1 cellular context compared by ENCODE assay signal in the genomic region with DNA sequence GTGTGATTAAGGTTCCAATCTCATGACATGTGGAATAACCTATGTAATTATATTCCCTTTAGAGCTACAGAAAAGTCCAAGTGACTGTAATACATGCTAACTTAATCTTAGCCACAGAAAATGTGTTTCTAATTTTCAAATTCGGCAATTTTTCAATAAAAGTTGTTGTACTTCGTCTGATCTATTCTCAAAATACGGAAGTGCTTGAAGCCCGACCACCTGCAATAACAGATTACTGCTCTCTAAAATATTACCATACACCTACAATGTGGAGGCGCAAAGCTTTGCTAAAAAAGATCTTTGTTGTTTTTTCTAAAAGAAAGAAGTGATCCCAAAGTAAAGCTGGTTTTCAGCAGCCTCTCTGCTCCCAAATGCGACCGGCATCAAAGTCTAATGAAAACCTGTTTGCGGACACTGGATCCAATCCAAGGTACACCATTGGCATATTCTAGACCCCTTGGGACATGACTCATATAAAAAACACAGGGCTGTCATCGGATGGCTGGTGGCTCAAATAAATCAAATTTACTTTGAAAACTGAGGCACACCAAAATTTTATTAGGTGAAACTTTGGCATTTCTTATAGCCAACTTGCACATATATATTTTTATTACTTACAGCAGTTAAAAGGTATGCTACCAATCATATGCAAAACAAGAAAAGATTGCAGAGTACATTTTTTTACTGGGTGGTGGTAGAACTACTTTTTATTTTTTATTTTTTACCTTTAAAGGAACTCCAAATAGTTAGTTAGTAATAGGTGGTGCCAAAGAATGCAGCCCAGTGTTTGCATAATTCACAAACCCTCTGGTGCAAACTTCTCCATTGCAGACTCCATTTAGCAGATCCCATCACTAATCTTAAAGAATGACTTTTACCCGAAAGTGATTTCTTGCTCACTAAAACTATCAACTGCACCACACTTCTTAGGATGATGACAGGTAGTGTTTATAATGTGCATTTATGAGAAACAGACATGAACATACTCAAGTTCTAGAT.
TF ChIP-seq lines count a peak whose summit lies in the region.

No MANE protein-coding gene starts in this region.

TF ChIP-seq in HEK293, 187 proteins besides CTCF, POLR2A, EP300 and RAD21 (continued from another document and continues in another):
- TF ChIP-seq ZNF561 (tag by site-specific recombination; IDR thresholded peaks at IDR 0.05; ENCODE audit: borderline replicate concordance): peak; percentile 93
- TF ChIP-seq, protein P1, sequence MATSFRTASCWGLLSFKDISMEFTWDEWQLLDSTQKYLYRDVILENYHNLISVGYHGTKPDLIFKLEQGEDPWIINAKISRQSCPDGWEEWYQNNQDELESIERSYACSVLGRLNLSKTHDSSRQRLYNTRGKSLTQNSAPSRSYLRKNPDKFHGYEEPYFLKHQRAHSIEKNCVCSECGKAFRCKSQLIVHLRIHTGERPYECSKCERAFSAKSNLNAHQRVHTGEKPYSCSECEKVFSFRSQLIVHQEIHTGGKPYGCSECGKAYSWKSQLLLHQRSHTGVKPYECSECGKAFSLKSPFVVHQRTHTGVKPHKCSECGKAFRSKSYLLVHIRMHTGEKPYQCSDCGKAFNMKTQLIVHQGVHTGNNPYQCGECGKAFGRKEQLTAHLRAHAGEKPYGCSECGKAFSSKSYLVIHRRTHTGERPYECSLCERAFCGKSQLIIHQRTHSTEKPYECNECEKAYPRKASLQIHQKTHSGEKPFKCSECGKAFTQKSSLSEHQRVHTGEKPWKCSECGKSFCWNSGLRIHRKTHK (tag by site-specific recombination; IDR thresholded peaks at IDR 0.05): no peak
- TF ChIP-seq ZNF266 (tag by site-specific recombination; IDR thresholded peaks at IDR 0.05; ENCODE audit: low read depth): no peak
- no peak for TF ChIP-seq ZIC2 (tag by site-specific recombination; IDR thresholded peaks at IDR 0.05)
- peak; percentile 81; the same call in 1 of the 2 replicates for TF ChIP-seq ZNF184 (tag by site-specific recombination; IDR thresholded peaks at IDR 0.05)
- no peak for TF ChIP-seq ZNF404 (tag by site-specific recombination; IDR thresholded peaks at IDR 0.05)
- peak; percentile 72; the same call in 1 of the 2 replicates for TF ChIP-seq GFI1B (tag by site-specific recombination; IDR thresholded peaks at IDR 0.05)
- TF ChIP-seq ZNF510 (tag by site-specific recombination; IDR thresholded peaks at IDR 0.05; ENCODE audit: insufficient replicate concordance): peak; percentile 38
- TF ChIP-seq, protein P2, sequence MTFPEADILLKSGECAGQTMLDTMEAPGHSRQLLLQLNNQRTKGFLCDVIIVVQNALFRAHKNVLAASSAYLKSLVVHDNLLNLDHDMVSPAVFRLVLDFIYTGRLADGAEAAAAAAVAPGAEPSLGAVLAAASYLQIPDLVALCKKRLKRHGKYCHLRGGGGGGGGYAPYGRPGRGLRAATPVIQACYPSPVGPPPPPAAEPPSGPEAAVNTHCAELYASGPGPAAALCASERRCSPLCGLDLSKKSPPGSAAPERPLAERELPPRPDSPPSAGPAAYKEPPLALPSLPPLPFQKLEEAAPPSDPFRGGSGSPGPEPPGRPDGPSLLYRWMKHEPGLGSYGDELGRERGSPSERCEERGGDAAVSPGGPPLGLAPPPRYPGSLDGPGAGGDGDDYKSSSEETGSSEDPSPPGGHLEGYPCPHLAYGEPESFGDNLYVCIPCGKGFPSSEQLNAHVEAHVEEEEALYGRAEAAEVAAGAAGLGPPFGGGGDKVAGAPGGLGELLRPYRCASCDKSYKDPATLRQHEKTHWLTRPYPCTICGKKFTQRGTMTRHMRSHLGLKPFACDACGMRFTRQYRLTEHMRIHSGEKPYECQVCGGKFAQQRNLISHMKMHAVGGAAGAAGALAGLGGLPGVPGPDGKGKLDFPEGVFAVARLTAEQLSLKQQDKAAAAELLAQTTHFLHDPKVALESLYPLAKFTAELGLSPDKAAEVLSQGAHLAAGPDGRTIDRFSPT (tag by site-specific recombination; IDR thresholded peaks at IDR 0.05): no peak; the same call in 1 of the 2 replicates
- TF ChIP-seq KLF10 (tag by site-specific recombination; IDR thresholded peaks at IDR 0.05): peak; percentile 80
- TF ChIP-seq GLIS2 (tag by site-specific recombination; IDR thresholded peaks at IDR 0.05): no peak; the same call in 1 of the 2 replicates
- TF ChIP-seq ZEB2 (tag by site-specific recombination; IDR thresholded peaks at IDR 0.05): peak; percentile 75
- TF ChIP-seq ZNF433 (tag by site-specific recombination; IDR thresholded peaks at IDR 0.05; ENCODE audit: low read depth): no peak
- no peak for TF ChIP-seq HOXA7 (CRISPR knock-in tag; IDR thresholded peaks at IDR 0.05; ENCODE audit: borderline replicate concordance)
- no peak for TF ChIP-seq ZNF302 (tag by site-specific recombination; IDR thresholded peaks at IDR 0.05; ENCODE audit: low read depth)
- TF ChIP-seq ZNF585B (tag by site-specific recombination; IDR thresholded peaks at IDR 0.05): no peak
- peak; percentile 41 for TF ChIP-seq SETDB1 (IDR thresholded peaks at IDR 0.05; ENCODE audit: insufficient read length, low read length)
- no peak for TF ChIP-seq ZNF19 (tag by site-specific recombination; IDR thresholded peaks at IDR 0.05; ENCODE audit: low read depth)
- TF ChIP-seq, protein P3, sequence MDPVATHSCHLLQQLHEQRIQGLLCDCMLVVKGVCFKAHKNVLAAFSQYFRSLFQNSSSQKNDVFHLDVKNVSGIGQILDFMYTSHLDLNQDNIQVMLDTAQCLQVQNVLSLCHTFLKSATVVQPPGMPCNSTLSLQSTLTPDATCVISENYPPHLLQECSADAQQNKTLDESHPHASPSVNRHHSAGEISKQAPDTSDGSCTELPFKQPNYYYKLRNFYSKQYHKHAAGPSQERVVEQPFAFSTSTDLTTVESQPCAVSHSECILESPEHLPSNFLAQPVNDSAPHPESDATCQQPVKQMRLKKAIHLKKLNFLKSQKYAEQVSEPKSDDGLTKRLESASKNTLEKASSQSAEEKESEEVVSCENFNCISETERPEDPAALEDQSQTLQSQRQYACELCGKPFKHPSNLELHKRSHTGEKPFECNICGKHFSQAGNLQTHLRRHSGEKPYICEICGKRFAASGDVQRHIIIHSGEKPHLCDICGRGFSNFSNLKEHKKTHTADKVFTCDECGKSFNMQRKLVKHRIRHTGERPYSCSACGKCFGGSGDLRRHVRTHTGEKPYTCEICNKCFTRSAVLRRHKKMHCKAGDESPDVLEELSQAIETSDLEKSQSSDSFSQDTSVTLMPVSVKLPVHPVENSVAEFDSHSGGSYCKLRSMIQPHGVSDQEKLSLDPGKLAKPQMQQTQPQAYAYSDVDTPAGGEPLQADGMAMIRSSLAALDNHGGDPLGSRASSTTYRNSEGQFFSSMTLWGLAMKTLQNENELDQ (tag by site-specific recombination; IDR thresholded peaks at IDR 0.05; ENCODE audit: low read depth): no peak
- peak; percentile 71 for TF ChIP-seq ZNF529 (tag by site-specific recombination; IDR thresholded peaks at IDR 0.05; ENCODE audit: insufficient replicate concordance)
- TF ChIP-seq, protein P4, sequence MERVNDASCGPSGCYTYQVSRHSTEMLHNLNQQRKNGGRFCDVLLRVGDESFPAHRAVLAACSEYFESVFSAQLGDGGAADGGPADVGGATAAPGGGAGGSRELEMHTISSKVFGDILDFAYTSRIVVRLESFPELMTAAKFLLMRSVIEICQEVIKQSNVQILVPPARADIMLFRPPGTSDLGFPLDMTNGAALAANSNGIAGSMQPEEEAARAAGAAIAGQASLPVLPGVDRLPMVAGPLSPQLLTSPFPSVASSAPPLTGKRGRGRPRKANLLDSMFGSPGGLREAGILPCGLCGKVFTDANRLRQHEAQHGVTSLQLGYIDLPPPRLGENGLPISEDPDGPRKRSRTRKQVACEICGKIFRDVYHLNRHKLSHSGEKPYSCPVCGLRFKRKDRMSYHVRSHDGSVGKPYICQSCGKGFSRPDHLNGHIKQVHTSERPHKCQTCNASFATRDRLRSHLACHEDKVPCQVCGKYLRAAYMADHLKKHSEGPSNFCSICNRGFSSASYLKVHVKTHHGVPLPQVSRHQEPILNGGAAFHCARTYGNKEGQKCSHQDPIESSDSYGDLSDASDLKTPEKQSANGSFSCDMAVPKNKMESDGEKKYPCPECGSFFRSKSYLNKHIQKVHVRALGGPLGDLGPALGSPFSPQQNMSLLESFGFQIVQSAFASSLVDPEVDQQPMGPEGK (tag by site-specific recombination; IDR thresholded peaks at IDR 0.05): peak; percentile 40; the same call in 1 of the 2 replicates
- TF ChIP-seq ZSCAN16 (tag by site-specific recombination; IDR thresholded peaks at IDR 0.05): no peak
- TF ChIP-seq ZNF701 (tag by site-specific recombination; IDR thresholded peaks at IDR 0.05): no peak
- TF ChIP-seq ZNF610 (tag by site-specific recombination; IDR thresholded peaks at IDR 0.05; ENCODE audit: borderline replicate concordance): peak; percentile 39; the same call in 1 of the 2 replicates
- no peak for TF ChIP-seq HOXC10 (CRISPR knock-in tag; IDR thresholded peaks at IDR 0.05)
- TF ChIP-seq FEZF1 (tag by site-specific recombination; IDR thresholded peaks at IDR 0.05): peak; percentile 86
- no peak for TF ChIP-seq ZNF132 (tag by site-specific recombination; IDR thresholded peaks at IDR 0.05; ENCODE audit: borderline replicate concordance)
- TF ChIP-seq, protein P5, sequence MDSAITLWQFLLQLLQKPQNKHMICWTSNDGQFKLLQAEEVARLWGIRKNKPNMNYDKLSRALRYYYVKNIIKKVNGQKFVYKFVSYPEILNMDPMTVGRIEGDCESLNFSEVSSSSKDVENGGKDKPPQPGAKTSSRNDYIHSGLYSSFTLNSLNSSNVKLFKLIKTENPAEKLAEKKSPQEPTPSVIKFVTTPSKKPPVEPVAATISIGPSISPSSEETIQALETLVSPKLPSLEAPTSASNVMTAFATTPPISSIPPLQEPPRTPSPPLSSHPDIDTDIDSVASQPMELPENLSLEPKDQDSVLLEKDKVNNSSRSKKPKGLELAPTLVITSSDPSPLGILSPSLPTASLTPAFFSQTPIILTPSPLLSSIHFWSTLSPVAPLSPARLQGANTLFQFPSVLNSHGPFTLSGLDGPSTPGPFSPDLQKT (IDR thresholded peaks at IDR 0.05; ENCODE audit: borderline replicate concordance, low read depth, low read length): no peak
- no peak for TF ChIP-seq ZNF76 (tag by site-specific recombination; IDR thresholded peaks at IDR 0.05; ENCODE audit: borderline replicate concordance, low read depth)
- no peak for TF ChIP-seq SALL2 (tag by site-specific recombination; IDR thresholded peaks at IDR 0.05; ENCODE audit: borderline replicate concordance)
- TF ChIP-seq IKZF3 (tag by site-specific recombination; IDR thresholded peaks at IDR 0.05): peak; percentile 94
- TF ChIP-seq ZNF596 (tag by site-specific recombination; IDR thresholded peaks at IDR 0.05): 0 out of 2 replicates have a peak, but pooled peaks have one; percentile 26
- TF ChIP-seq, protein P6, sequence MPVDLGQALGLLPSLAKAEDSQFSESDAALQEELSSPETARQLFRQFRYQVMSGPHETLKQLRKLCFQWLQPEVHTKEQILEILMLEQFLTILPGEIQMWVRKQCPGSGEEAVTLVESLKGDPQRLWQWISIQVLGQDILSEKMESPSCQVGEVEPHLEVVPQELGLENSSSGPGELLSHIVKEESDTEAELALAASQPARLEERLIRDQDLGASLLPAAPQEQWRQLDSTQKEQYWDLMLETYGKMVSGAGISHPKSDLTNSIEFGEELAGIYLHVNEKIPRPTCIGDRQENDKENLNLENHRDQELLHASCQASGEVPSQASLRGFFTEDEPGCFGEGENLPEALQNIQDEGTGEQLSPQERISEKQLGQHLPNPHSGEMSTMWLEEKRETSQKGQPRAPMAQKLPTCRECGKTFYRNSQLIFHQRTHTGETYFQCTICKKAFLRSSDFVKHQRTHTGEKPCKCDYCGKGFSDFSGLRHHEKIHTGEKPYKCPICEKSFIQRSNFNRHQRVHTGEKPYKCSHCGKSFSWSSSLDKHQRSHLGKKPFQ (tag by site-specific recombination; IDR thresholded peaks at IDR 0.05): peak; percentile 55; the same call in 1 of the 2 replicates
- TF ChIP-seq ZFP37 (tag by site-specific recombination; IDR thresholded peaks at IDR 0.05): no peak
- TF ChIP-seq ZNF223 (tag by site-specific recombination; IDR thresholded peaks at IDR 0.05): no peak
- no peak for TF ChIP-seq ZNF621 (tag by site-specific recombination; IDR thresholded peaks at IDR 0.05)
- TF ChIP-seq, protein P7, sequence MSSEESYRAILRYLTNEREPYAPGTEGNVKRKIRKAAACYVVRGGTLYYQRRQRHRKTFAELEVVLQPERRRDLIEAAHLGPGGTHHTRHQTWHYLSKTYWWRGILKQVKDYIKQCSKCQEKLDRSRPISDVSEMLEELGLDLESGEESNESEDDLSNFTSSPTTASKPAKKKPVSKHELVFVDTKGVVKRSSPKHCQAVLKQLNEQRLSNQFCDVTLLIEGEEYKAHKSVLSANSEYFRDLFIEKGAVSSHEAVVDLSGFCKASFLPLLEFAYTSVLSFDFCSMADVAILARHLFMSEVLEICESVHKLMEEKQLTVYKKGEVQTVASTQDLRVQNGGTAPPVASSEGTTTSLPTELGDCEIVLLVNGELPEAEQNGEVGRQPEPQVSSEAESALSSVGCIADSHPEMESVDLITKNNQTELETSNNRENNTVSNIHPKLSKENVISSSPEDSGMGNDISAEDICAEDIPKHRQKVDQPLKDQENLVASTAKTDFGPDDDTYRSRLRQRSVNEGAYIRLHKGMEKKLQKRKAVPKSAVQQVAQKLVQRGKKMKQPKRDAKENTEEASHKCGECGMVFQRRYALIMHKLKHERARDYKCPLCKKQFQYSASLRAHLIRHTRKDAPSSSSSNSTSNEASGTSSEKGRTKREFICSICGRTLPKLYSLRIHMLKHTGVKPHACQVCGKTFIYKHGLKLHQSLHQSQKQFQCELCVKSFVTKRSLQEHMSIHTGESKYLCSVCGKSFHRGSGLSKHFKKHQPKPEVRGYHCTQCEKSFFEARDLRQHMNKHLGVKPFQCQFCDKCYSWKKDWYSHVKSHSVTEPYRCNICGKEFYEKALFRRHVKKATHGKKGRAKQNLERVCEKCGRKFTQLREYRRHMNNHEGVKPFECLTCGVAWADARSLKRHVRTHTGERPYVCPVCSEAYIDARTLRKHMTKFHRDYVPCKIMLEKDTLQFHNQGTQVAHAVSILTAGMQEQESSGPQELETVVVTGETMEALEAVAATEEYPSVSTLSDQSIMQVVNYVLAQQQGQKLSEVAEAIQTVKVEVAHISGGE (tag by site-specific recombination; conservative IDR thresholded peaks at IDR 0.05; ENCODE audit: low read depth): no peak
- TF ChIP-seq, protein P8, sequence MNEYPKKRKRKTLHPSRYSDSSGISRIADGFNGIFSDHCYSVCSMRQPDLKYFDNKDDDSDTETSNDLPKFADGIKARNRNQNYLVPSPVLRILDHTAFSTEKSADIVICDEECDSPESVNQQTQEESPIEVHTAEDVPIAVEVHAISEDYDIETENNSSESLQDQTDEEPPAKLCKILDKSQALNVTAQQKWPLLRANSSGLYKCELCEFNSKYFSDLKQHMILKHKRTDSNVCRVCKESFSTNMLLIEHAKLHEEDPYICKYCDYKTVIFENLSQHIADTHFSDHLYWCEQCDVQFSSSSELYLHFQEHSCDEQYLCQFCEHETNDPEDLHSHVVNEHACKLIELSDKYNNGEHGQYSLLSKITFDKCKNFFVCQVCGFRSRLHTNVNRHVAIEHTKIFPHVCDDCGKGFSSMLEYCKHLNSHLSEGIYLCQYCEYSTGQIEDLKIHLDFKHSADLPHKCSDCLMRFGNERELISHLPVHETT (tag by site-specific recombination; IDR thresholded peaks at IDR 0.05): peak; percentile 85
- no peak for TF ChIP-seq ZNF175 (tag by site-specific recombination; IDR thresholded peaks at IDR 0.05)
- TF ChIP-seq, protein P9, sequence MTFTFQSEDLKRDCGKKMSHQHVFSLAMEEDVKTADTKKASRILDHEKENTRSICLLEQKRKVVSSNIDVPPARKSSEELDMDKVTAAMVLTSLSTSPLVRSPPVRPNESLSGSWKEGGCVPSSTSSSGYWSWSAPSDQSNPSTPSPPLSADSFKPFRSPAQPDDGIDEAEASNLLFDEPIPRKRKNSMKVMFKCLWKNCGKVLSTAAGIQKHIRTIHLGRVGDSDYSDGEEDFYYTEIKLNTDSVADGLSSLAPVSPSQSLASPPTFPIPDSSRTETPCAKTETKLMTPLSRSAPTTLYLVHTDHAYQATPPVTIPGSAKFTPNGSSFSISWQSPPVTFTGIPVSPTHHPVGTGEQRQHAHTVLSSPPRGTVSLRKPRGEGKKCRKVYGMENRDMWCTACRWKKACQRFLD (tag by site-specific recombination; IDR thresholded peaks at IDR 0.05): no peak
